24 cellular contexts compared by ENCODE assay signal in the genomic region with DNA sequence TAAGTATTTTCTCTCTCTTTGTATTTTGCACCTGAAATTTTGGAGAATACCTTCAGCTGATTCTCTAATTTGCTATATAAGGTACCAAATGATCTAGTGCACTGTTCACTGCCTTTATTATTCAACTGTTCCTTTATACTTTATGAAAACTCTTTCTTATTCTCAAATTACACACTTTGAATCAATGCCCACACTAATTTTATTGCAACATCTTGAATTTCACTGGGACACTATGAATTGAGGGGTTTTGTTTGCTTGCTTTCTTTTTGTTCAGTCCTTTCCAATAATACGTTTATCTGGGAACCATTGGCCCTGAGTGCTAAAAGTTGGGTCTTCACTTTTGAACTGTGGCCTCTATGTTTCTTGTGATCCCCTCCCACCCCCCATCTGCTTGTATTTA.
"Had no signal": no experiment of that assay in that cellular context is flagged by ENCODE, and none has a peak within 500 bp of the region (broad histone marks: within the 10 kb centered on the region; RNA-seq: fewer than 3 reads in every experiment).

No MANE protein-coding gene starts in this region.

- H2AFZ ChIP-seq: neural progenitor cell, parathyroid adenoma had no signal

- ATAC-seq: effector memory CD8-positive, alpha-beta T cell; left lobe of liver; natural killer cell treated with Interleukin-12 subunit alpha and Interleukin-12 subunit beta and Interleukin-15 and Interleukin-18, amount 100 ng/mL, for 72 hours; right lobe of liver; stimulated activated naive CD8-positive, alpha-beta T cell treated with anti-CD3 and anti-CD28 coated beads, Interleukin-15, amount 100 ng/mL, for 72 hours; upper lobe of right lung had no signal

- H3K4me1 ChIP-seq: esophagus squamous epithelium, neural progenitor cell, parathyroid adenoma, right lobe of liver, suprapubic skin, transverse colon, upper lobe of right lung, uterus had no signal

- H3K4me3 ChIP-seq: esophagus squamous epithelium, lung, mucosa of descending colon, neural progenitor cell, right lobe of liver, suprapubic skin, transverse colon, upper lobe of right lung, uterus had no signal

- H3K27me3 ChIP-seq: right lobe of liver, uterus had no signal

- H3K79me2 ChIP-seq: parathyroid adenoma had no signal

- DNase-seq: cortex of kidney; effector memory CD8-positive, alpha-beta T cell; erythroblast; esophagus squamous epithelium; kidney; mucosa of descending colon; naive B cell; right lobe of liver; small intestine; stimulated activated CD4-positive, alpha-beta T cell treated with anti-CD3 and anti-CD28 coated beads, Interleukin-12 subunit alpha, Interleukin-12 subunit beta, amount 100 ng/mL, for 4 hours; stimulated activated CD4-positive, alpha-beta T cell treated with anti-CD3 and anti-CD28 coated beads, Interleukin-1b, Interleukin-23, amount 100 ng/mL, for 48 hours; stimulated activated CD4-positive, alpha-beta T cell treated with anti-CD3 and anti-CD28 coated beads, Interleukin-4, amount 100 ng/mL, for 1 hour; stimulated activated CD8-positive, alpha-beta memory T cell treated with anti-CD3 and anti-CD28 coated beads, Interleukin-4, amount 100 ng/mL, for 48 hours; stimulated activated naive CD4-positive, alpha-beta T cell; stimulated activated naive CD8-positive, alpha-beta T cell treated with anti-CD3 and anti-CD28 coated beads, Interleukin-15, amount 100 ng/mL, for 72 hours; transverse colon; upper lobe of right lung; uterus had no signal

- H3K9ac ChIP-seq: neural progenitor cell, parathyroid adenoma had no signal

- H3K27ac ChIP-seq: esophagus squamous epithelium, neural progenitor cell, parathyroid adenoma, right lobe of liver, suprapubic skin, transverse colon, upper lobe of right lung, uterus had no signal

- H3K4me2 ChIP-seq: neural progenitor cell had no signal

- H3K9me3 ChIP-seq: esophagus squamous epithelium, mucosa of descending colon, right lobe of liver, suprapubic skin, transverse colon, upper lobe of right lung, uterus had no signal

- H3K36me3 ChIP-seq: esophagus squamous epithelium, neural progenitor cell, right lobe of liver, suprapubic skin, transverse colon, upper lobe of right lung, uterus had no signal
